Comparison of ENCODE assay signal across 8 cellular contexts in the genomic region with DNA sequence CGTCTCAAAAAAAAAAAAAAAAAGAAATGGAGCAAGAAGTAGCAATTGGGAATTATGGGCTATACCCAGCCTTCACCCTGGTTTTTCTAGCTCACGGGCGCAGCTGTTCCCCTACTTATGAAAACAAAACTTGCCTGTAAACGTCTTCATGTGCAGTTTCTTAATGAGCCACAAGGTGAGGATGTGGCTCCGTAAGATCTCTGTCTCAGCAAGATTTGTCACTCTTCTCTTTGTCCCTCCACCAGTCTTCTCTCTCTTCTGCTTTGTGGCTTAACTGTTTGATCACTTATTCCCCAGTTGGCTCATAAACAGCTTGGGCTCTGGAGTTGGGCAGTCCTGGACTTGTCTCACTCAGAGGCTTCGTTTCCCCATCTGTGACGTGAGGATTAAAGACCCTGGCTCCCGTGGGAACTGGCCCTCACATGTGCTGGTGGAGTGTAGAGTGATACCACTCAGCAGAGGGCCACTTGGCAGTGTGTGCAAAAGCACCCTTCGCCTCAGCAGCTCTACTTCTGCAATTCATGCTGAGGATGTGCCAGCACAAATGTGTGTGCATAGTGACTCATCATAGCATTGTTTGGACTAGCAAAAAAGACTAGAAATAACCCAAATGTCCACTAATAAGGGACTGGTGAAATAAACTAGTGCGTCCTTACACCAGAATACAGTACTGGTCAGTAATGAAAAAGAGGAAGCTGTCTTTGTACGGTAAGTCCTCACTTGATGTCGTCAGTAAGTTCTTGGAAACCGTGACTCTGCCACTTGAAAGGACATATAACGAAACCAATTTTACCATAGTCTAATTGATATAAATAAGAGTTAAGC. TPM values are rescaled to one million over a fixed set of nuclear protein-coding genes. Genes with fewer than 3 reads are reported as not detected.
A peak's percentile ranks its signal among the peaks of the same experiment; 100 is the strongest.
DNase-seq lines count a peak whose midpoint lies in the region; ATAC-seq and TF ChIP-seq lines count a peak whose summit lies in the region.

No MANE protein-coding gene starts in this region.

- in situ Hi-C loops in HAP-1 (cut with MboI; ENCODE audit: low sequenced_read_pairs) = no loop called here

- peak overlapping the region; percentile 51 for H3K27ac Mint-ChIP-seq in T-helper 17 cell
- peak overlapping the region; percentile 80 for H3K27ac Mint-ChIP-seq in stimulated activated naive CD8-positive, alpha-beta T cell treated with anti-CD3 and anti-CD28 coated beads, Interleukin-15, Interleukin-2, amounts not matched to agents 100 ng/mL and 50 ng/mL, for 24 hours

- 34% methylated on average over 14 of the region's 14 CpGs for WGBS in right lobe of liver (ENCODE audit: insufficient coverage, low coverage, low lambda C conversion rate, missing lambda C conversion rate)

- H3K27me3 Mint-ChIP-seq in T-helper 17 cell = no peaks in the 10 kb centered on the region
- no peaks in the 10 kb centered on the region for H3K27me3 Mint-ChIP-seq in stimulated activated naive CD8-positive, alpha-beta T cell treated with anti-CD3 and anti-CD28 coated beads, Interleukin-15, Interleukin-2, amounts not matched to agents 100 ng/mL and 50 ng/mL, for 24 hours

- peaks cover 44% of the 10 kb centered on the region for H3K4me1 Mint-ChIP-seq in T-helper 17 cell
- H3K4me1 Mint-ChIP-seq in stimulated activated naive CD8-positive, alpha-beta T cell treated with anti-CD3 and anti-CD28 coated beads, Interleukin-15, Interleukin-2, amounts not matched to agents 100 ng/mL and 50 ng/mL, for 24 hours (ENCODE audit: low read depth) = peaks cover 32% of the 10 kb centered on the region

- intact Hi-C loops in right lobe of liver (cut with DNase I) = no loop called here

- peak; percentile 62 for TF ChIP-seq CTCF in LNCaP clone FGC (IDR thresholded peaks at IDR 0.05; ENCODE audit: control insufficient read depth, extremely low read depth, insufficient read depth)
- peak; percentile 51 to 61 (median 54) for TF ChIP-seq CTCF in right lobe of liver (IDR thresholded peaks at IDR 0.05)

- H3K9me3 ChIP-seq in HAP-1 = no peaks in the 10 kb centered on the region
- H3K9me3 ChIP-seq in T-helper 17 cell (ENCODE audit: control insufficient read depth, low read length, poor library complexity, severe bottlenecking) = no peaks in the 10 kb centered on the region
- no peaks in the 10 kb centered on the region for H3K9me3 ChIP-seq in right lobe of liver

- no peak for TF ChIP-seq POLR2A in right lobe of liver (IDR thresholded peaks at IDR 0.05)

- H3K4me1 ChIP-seq in HAP-1 (no peaks in the 10 kb centered on the region; the same call in 1 of the 2 replicates), right lobe of liver (peaks cover 0 to 22% (median 7%) of the 10 kb centered on the region in 4 donors)

- H3K27ac ChIP-seq in cingulate gyrus (ENCODE audit: low read depth, low read length) = peak overlapping the region; percentile 48
- H3K27ac ChIP-seq in right lobe of liver = peak overlapping the region; percentile 16 to 52 (median 41)

- H3K27me3 ChIP-seq in HAP-1 (ENCODE audit: low read depth) (no peaks in the 10 kb centered on the region), right lobe of liver (no peaks in the 10 kb centered on the region)

- ATAC-seq in T-helper 17 cell (peak; percentile 82), right lobe of liver (peak; percentile 86 to 89 (median 88))

- no peak overlapping the region for H3K4me3 Mint-ChIP-seq in T-helper 17 cell
- H3K4me3 Mint-ChIP-seq in stimulated activated naive CD8-positive, alpha-beta T cell treated with anti-CD3 and anti-CD28 coated beads, Interleukin-15, Interleukin-2, amounts not matched to agents 100 ng/mL and 50 ng/mL, for 24 hours = no peak overlapping the region

- no peaks in the 10 kb centered on the region for H3K36me3 Mint-ChIP-seq in T-helper 17 cell (ENCODE audit: low read depth)
- no peaks in the 10 kb centered on the region for H3K36me3 Mint-ChIP-seq in stimulated activated naive CD8-positive, alpha-beta T cell treated with anti-CD3 and anti-CD28 coated beads, Interleukin-15, Interleukin-2, amounts not matched to agents 100 ng/mL and 50 ng/mL, for 24 hours (ENCODE audit: low read depth)

- H3K4me3 ChIP-seq in HAP-1 = no peak overlapping the region
- no peak overlapping the region for H3K4me3 ChIP-seq in LNCaP clone FGC (ENCODE audit: low read depth, low read length)
- no peak overlapping the region for H3K4me3 ChIP-seq in right lobe of liver

- no peaks in the 10 kb centered on the region for H3K9me3 Mint-ChIP-seq in stimulated activated naive CD8-positive, alpha-beta T cell treated with anti-CD3 and anti-CD28 coated beads, Interleukin-15, Interleukin-2, amounts not matched to agents 100 ng/mL and 50 ng/mL, for 24 hours

- DNase-seq in stimulated activated CD4-positive, alpha-beta T cell treated with anti-CD3 and anti-CD28 coated beads, Interleukin-15, amount 100 ng/mL, for 24 hours = peak; percentile 46
- DNase-seq in stimulated activated CD4-positive, alpha-beta T cell treated with anti-CD3 and anti-CD28 coated beads, Interleukin-12 subunit alpha, Interleukin-12 subunit beta, amount 100 ng/mL, for 4 hours = no peak
- DNase-seq in HAP-1 (ENCODE audit: low spot score in 2 of 2) (peak; percentile 47 to 64), LNCaP clone FGC (ENCODE audit: low read depth) (peak; percentile 33), T-helper 17 cell (no peak), right lobe of liver (peak in 1 of 3 donors; percentile 66)

- H3K36me3 ChIP-seq in HAP-1 (replicated peaks) = peaks cover 2% of the 10 kb centered on the region; the same call in 1 of the 2 replicates
- H3K36me3 ChIP-seq in right lobe of liver = no peaks in the 10 kb centered on the region

RNA-seq across cellular contexts. Expression of gene CEP68, which starts 8.7 kb away (rescaled TPM):
- total RNA-seq in T-helper 17 cell = 10 to 100 TPM; 13.6 to 22.5 TPM
- total RNA-seq in right lobe of liver = 1 to 10 TPM; 1.7 to 4.3 (median 3.2) TPM

Comparison
In these comparisons a context has a peak if more than half of its experiments do, and no peak if none do; other contexts are left out.
1. DNase-seq: peak in stimulated activated CD4-positive, alpha-beta T cell treated with anti-CD3 and anti-CD28 coated beads, Interleukin-15, amount 100 ng/mL, for 24 hours (single experiment), HAP-1 (2 of 2) and LNCaP clone FGC (single experiment); none in stimulated activated CD4-positive, alpha-beta T cell treated with anti-CD3 and anti-CD28 coated beads, Interleukin-12 subunit alpha, Interleukin-12 subunit beta, amount 100 ng/mL, for 4 hours (single experiment) and T-helper 17 cell (0 of 3).